Comparison of ENCODE assay signal across 38 cellular contexts in genomic region chrX:151336809-151337208, GRCh38.
"Had no signal": no experiment of that assay in that cellular context is flagged by ENCODE, and none has a peak within 500 bp of the region (broad histone marks: within the 10 kb centered on the region; RNA-seq: fewer than 3 reads in every experiment).

No MANE protein-coding gene starts in this region.

- H3K27ac Mint-ChIP-seq: activated B cell treated with CpG ODN at 0.5 μM for 24 hours; activated CD4-positive, alpha-beta memory T cell treated with anti-CD3 and anti-CD28 coated beads for 36 hours; activated CD4-positive, alpha-beta T cell treated with anti-CD3 and anti-CD28 coated beads, Interleukin-2, amount 10 ng/mL, durations not matched to agents 24 days and 14 days; activated CD8-positive, alpha-beta T cell treated with anti-CD3 and anti-CD28 coated beads for 36 hours; activated naive CD4-positive, alpha-beta T cell treated with anti-CD3 and anti-CD28 coated beads for 36 hours; activated naive CD4-positive, alpha-beta T cell treated with anti-CD3 and anti-CD28 coated beads, Interleukin-2, amount 50 U/mL, for 72 hours; activated naive CD8-positive, alpha-beta T cell treated with anti-CD3 and anti-CD28 coated beads for 36 hours; activated T-cell treated with anti-CD3 and anti-CD28 coated beads, Interleukin-2, amount 50 U/mL, for 72 hours; activated T-helper 1 cell treated with anti-CD3 and anti-CD28 coated beads, Interleukin-12 subunit alpha, Interleukin-12 subunit beta, Interleukin-2, Interleukin-4 antibody, amounts not matched to agents 30 ng/mL and 10 ng/mL and 1 ng/mL, durations not matched to agents 14 hours and 24 hours and 36 hours; activated T-helper 17 cell treated with anti-CD3 and anti-CD28 coated beads, Interleukin-2, amount 50 U/mL, for 72 hours; brain; T-helper 1 cell treated with Interleukin-12 subunit alpha and Interleukin-12 subunit beta and Interleukin-4 antibody, amounts not matched to agents 30 μg/mL and 1 μg/mL, for 36 hours; T-helper 2 cell treated with Interferon-gamma antibody and Interleukin-4, amounts not matched to agents 5 μg/mL and 100 μg/mL, for 36 hours had no signal

- H3K27me3 Mint-ChIP-seq: activated B cell treated with CpG ODN at 0.5 μM for 24 hours; activated CD4-positive, alpha-beta memory T cell treated with anti-CD3 and anti-CD28 coated beads for 36 hours; activated CD4-positive, alpha-beta T cell treated with anti-CD3 and anti-CD28 coated beads, Interleukin-2, amount 10 ng/mL, durations not matched to agents 24 days and 14 days; activated CD8-positive, alpha-beta T cell treated with anti-CD3 and anti-CD28 coated beads for 36 hours; activated naive CD8-positive, alpha-beta T cell treated with anti-CD3 and anti-CD28 coated beads for 36 hours; activated T-helper 17 cell treated with anti-CD3 and anti-CD28 coated beads, Interleukin-2, amount 50 U/mL, for 72 hours; brain; central memory CD8-positive, alpha-beta T cell had no signal

- H3K9me3 Mint-ChIP-seq: activated B cell treated with CpG ODN at 0.5 μM for 24 hours; activated CD4-positive, alpha-beta memory T cell treated with anti-CD3 and anti-CD28 coated beads for 36 hours; activated CD4-positive, alpha-beta T cell treated with anti-CD3 and anti-CD28 coated beads, Interleukin-2, amount 10 ng/mL, durations not matched to agents 24 days and 14 days; activated CD8-positive, alpha-beta T cell treated with anti-CD3 and anti-CD28 coated beads for 36 hours; activated naive CD4-positive, alpha-beta T cell treated with anti-CD3 and anti-CD28 coated beads for 36 hours; activated naive CD4-positive, alpha-beta T cell treated with anti-CD3 and anti-CD28 coated beads, Interleukin-2, amount 50 U/mL, for 72 hours; activated naive CD8-positive, alpha-beta T cell treated with anti-CD3 and anti-CD28 coated beads for 36 hours; activated T-cell treated with anti-CD3 and anti-CD28 coated beads, Interleukin-2, amount 50 U/mL, for 4 hours; activated T-cell treated with anti-CD3 and anti-CD28 coated beads, Interleukin-2, amount 50 U/mL, for 72 hours; activated T-helper 1 cell treated with anti-CD3 and anti-CD28 coated beads, Interleukin-12 subunit alpha, Interleukin-12 subunit beta, Interleukin-2, Interleukin-4 antibody, amounts not matched to agents 30 ng/mL and 10 ng/mL and 1 ng/mL, durations not matched to agents 14 hours and 24 hours and 36 hours; activated T-helper 17 cell treated with anti-CD3 and anti-CD28 coated beads, Interleukin-2, amount 50 U/mL, for 72 hours; central memory CD8-positive, alpha-beta T cell; T-helper 1 cell treated with Interleukin-12 subunit alpha and Interleukin-12 subunit beta and Interleukin-4 antibody, amounts not matched to agents 30 μg/mL and 1 μg/mL, for 36 hours; T-helper 2 cell treated with Interferon-gamma antibody and Interleukin-4, amounts not matched to agents 5 μg/mL and 100 μg/mL, for 36 hours had no signal

- H3K4me3 Mint-ChIP-seq: activated B cell treated with CpG ODN at 0.5 μM for 24 hours; activated CD4-positive, alpha-beta memory T cell treated with anti-CD3 and anti-CD28 coated beads for 36 hours; activated CD4-positive, alpha-beta T cell treated with anti-CD3 and anti-CD28 coated beads, Interleukin-2, amount 10 ng/mL, durations not matched to agents 24 days and 14 days; activated CD8-positive, alpha-beta T cell treated with anti-CD3 and anti-CD28 coated beads for 36 hours; activated naive CD4-positive, alpha-beta T cell treated with anti-CD3 and anti-CD28 coated beads for 36 hours; activated naive CD8-positive, alpha-beta T cell treated with anti-CD3 and anti-CD28 coated beads for 36 hours; activated T-cell treated with anti-CD3 and anti-CD28 coated beads, Interleukin-2, amount 50 U/mL, for 4 hours; activated T-cell treated with anti-CD3 and anti-CD28 coated beads, Interleukin-2, amount 50 U/mL, for 72 hours; activated T-helper 1 cell treated with anti-CD3 and anti-CD28 coated beads, Interleukin-12 subunit alpha, Interleukin-12 subunit beta, Interleukin-2, Interleukin-4 antibody, amounts not matched to agents 30 ng/mL and 10 ng/mL and 1 ng/mL, durations not matched to agents 14 hours and 24 hours and 36 hours; activated T-helper 17 cell treated with anti-CD3 and anti-CD28 coated beads, Interleukin-2, amount 50 U/mL, for 72 hours; brain; central memory CD8-positive, alpha-beta T cell; T-helper 1 cell treated with Interleukin-12 subunit alpha and Interleukin-12 subunit beta and Interleukin-4 antibody, amounts not matched to agents 30 μg/mL and 1 μg/mL, for 36 hours; T-helper 2 cell treated with Interferon-gamma antibody and Interleukin-4, amounts not matched to agents 5 μg/mL and 100 μg/mL, for 36 hours had no signal

- H3K27me3 ChIP-seq: adrenal gland, cardiac muscle cell had no signal

- H3K4me3 ChIP-seq: adrenal gland, cardiac muscle cell had no signal

- ATAC-seq: activated CD8-positive, alpha-beta T cell treated with anti-CD3 and anti-CD28 coated beads for 36 hours; activated naive CD4-positive, alpha-beta T cell treated with anti-CD3 and anti-CD28 coated beads, Interleukin-2, amount 50 U/mL, for 72 hours; activated T-cell treated with anti-CD3 and anti-CD28 coated beads, Interleukin-2, amount 50 U/mL, for 4 hours; activated T-cell treated with anti-CD3 and anti-CD28 coated beads, Interleukin-2, amount 50 U/mL, for 72 hours; activated T-helper 17 cell treated with anti-CD3 and anti-CD28 coated beads, Interleukin-2, amount 50 U/mL, for 72 hours had no signal

- H3K27ac ChIP-seq: adrenal gland, cardiac muscle cell, VCaP had no signal

- H3K9me3 ChIP-seq: adrenal gland had no signal

- H3K36me3 ChIP-seq: adrenal gland, cardiac muscle cell had no signal

- DNase-seq: activated B cell treated with CpG ODN at 0.5 μM for 24 hours; activated CD4-positive, alpha-beta memory T cell treated with anti-CD3 and anti-CD28 coated beads for 36 hours; activated CD4-positive, alpha-beta T cell treated with anti-CD3 and anti-CD28 coated beads for 4 hours; activated CD4-positive, alpha-beta T cell treated with anti-CD3 and anti-CD28 coated beads, Interleukin-2, amount 10 ng/mL, durations not matched to agents 24 days and 14 days; activated CD4-positive, alpha-beta T cell treated with anti-CD3 and anti-CD28 coated beads, Interleukin-2, amount 50 U/mL, for 1 hour; activated CD4-positive, alpha-beta T cell treated with anti-CD3 and anti-CD28 coated beads, Interleukin-2, amount 50 U/mL, for 4 hours; activated CD4-positive, CD25-positive, alpha-beta regulatory T cell treated with anti-CD3 and anti-CD28 coated beads, Interleukin-2, amount 50 U/mL, for 72 hours; activated CD8-positive, alpha-beta memory T cell treated with anti-CD3 and anti-CD28 coated beads, Interleukin-2, amount 50 U/mL, for 4 hours; activated CD8-positive, alpha-beta T cell treated with anti-CD3 and anti-CD28 coated beads for 36 hours; activated effector memory CD4-positive, alpha-beta T cell treated with anti-CD3 and anti-CD28 coated beads, Interleukin-2, amount 50 U/mL, for 16 hours; activated gamma-delta T cell treated with Interleukin-2 at 50 U/mL for 16 hours; activated naive CD4-positive, alpha-beta T cell; activated naive CD4-positive, alpha-beta T cell treated with anti-CD3 and anti-CD28 coated beads for 36 hours; activated naive CD4-positive, alpha-beta T cell treated with anti-CD3 and anti-CD28 coated beads, Interleukin-2, amount 50 U/mL, for 16 hours; activated naive CD8-positive, alpha-beta T cell treated with anti-CD3 and anti-CD28 coated beads for 36 hours; activated T-cell treated with anti-CD3 and anti-CD28 coated beads for 4 hours; activated T-cell treated with anti-CD3 and anti-CD28 coated beads, Interleukin-2, amount 50 U/mL, for 1 hour; activated T-cell treated with anti-CD3 and anti-CD28 coated beads, Interleukin-2, amount 50 U/mL, for 4 hours; activated T-cell treated with anti-CD3 and anti-CD28 coated beads, Interleukin-2, amount 50 U/mL, for 72 hours; adrenal gland; amniotic stem cell; aorta; caudate nucleus; cerebellar nuclear complex; T-helper 1 cell; T-helper 2 cell; T-helper 9 cell had no signal

- H3K36me3 Mint-ChIP-seq: activated CD4-positive, alpha-beta memory T cell treated with anti-CD3 and anti-CD28 coated beads for 36 hours; activated naive CD4-positive, alpha-beta T cell treated with anti-CD3 and anti-CD28 coated beads, Interleukin-2, amount 50 U/mL, for 72 hours; activated naive CD8-positive, alpha-beta T cell treated with anti-CD3 and anti-CD28 coated beads for 36 hours; brain had no signal

- H3K4me1 ChIP-seq: adrenal gland had no signal

- H3K4me1 Mint-ChIP-seq: activated B cell treated with CpG ODN at 0.5 μM for 24 hours; activated CD4-positive, alpha-beta T cell treated with anti-CD3 and anti-CD28 coated beads, Interleukin-2, amount 10 ng/mL, durations not matched to agents 24 days and 14 days; activated naive CD8-positive, alpha-beta T cell treated with anti-CD3 and anti-CD28 coated beads for 36 hours; activated T-helper 17 cell treated with anti-CD3 and anti-CD28 coated beads, Interleukin-2, amount 50 U/mL, for 72 hours; central memory CD8-positive, alpha-beta T cell had no signal

- FAIRE-seq: bronchial epithelial cell, TTC549 had no signal
